Comparison of ENCODE assay signal across 14 cellular contexts in genomic region chr21:45270306-45270821, GRCh38. TPM values are rescaled to one million over a fixed set of nuclear protein-coding genes. Genes with fewer than 3 reads are reported as not detected.
A peak's percentile ranks its signal among the peaks of the same experiment; 100 is the strongest.
DNase-seq lines count a peak whose midpoint lies in the region; ATAC-seq and TF ChIP-seq lines count a peak whose summit lies in the region.
"Had no signal": no experiment of that assay in that cellular context is flagged by ENCODE, and none has a peak within 500 bp of the region (broad histone marks: within the 10 kb centered on the region; RNA-seq: fewer than 3 reads in every experiment).

No MANE protein-coding gene starts in this region.

- no peak for TF ChIP-seq POLR2A in Peyer's patch (IDR thresholded peaks at IDR 0.05)
- TF ChIP-seq POLR2A in testis (IDR thresholded peaks at IDR 0.05): no peak

- H3K9me3 Mint-ChIP-seq in activated naive CD8-positive, alpha-beta T cell treated with anti-CD3 and anti-CD28 coated beads, Interleukin-2, amount 10 ng/mL, durations not matched to agents 7 days and 5 days: no peaks in the 10 kb centered on the region
- H3K9me3 Mint-ChIP-seq in activated naive CD8-positive, alpha-beta T cell treated with anti-CD3 and anti-CD28 coated beads, Interleukin-2, amount 50 U/mL, for 24 hours: no peaks in the 10 kb centered on the region
- H3K9me3 Mint-ChIP-seq: CD8-positive, alpha-beta memory T cell had no signal

- TF ChIP-seq CTCF in Peyer's patch (IDR thresholded peaks at IDR 0.05) (no peak), testis (IDR thresholded peaks at IDR 0.05) (no peak)

- H3K4me3 Mint-ChIP-seq in activated naive CD8-positive, alpha-beta T cell treated with anti-CD3 and anti-CD28 coated beads, Interleukin-2, amount 10 ng/mL, durations not matched to agents 7 days and 5 days: no peak overlapping the region
- no peak overlapping the region for H3K4me3 Mint-ChIP-seq in activated naive CD8-positive, alpha-beta T cell treated with anti-CD3 and anti-CD28 coated beads, Interleukin-2, amount 50 U/mL, for 24 hours
- H3K4me3 Mint-ChIP-seq: activated CD4-positive, alpha-beta T cell treated with anti-CD3 and anti-CD28 coated beads, Interleukin-2, amount 10 ng/mL, durations not matched to agents 24 days and 14 days; CD8-positive, alpha-beta memory T cell had no signal

- ATAC-seq in activated naive CD8-positive, alpha-beta T cell treated with anti-CD3 and anti-CD28 coated beads, Interleukin-2, amount 10 ng/mL, durations not matched to agents 7 days and 5 days (ENCODE audit: low read depth): no peak
- no peak for ATAC-seq in activated naive CD8-positive, alpha-beta T cell treated with anti-CD3 and anti-CD28 coated beads, Interleukin-2, amount 50 U/mL, for 24 hours
- ATAC-seq: GM12878, lower lobe of right lung had no signal

- no peaks in the 10 kb centered on the region for H3K27me3 ChIP-seq in Peyer's patch
- no peaks in the 10 kb centered on the region for H3K27me3 ChIP-seq in testis
- H3K27me3 ChIP-seq: ascending aorta, esophagus squamous epithelium had no signal

- H3K27ac Mint-ChIP-seq in activated naive CD8-positive, alpha-beta T cell treated with anti-CD3 and anti-CD28 coated beads, Interleukin-2, amount 10 ng/mL, durations not matched to agents 7 days and 5 days: no peak overlapping the region
- no peak overlapping the region for H3K27ac Mint-ChIP-seq in activated naive CD8-positive, alpha-beta T cell treated with anti-CD3 and anti-CD28 coated beads, Interleukin-2, amount 50 U/mL, for 24 hours
- H3K27ac Mint-ChIP-seq: activated CD4-positive, alpha-beta T cell treated with anti-CD3 and anti-CD28 coated beads, Interleukin-2, amount 10 ng/mL, durations not matched to agents 24 days and 14 days had no signal

- POLR2A ChIA-PET in activated naive CD8-positive, alpha-beta T cell treated with anti-CD3 and anti-CD28 coated beads, Interleukin-2, amount 10 ng/mL, durations not matched to agents 7 days and 5 days (lab: Charles Lee): no interaction called here

- H3K36me3 ChIP-seq in Peyer's patch (peaks cover 0 to 86% (median 0%) of the 10 kb centered on the region in 3 donors), testis (ENCODE audit: low read depth, missing control alignments) (no peaks in the 10 kb centered on the region)

- H3K4me1 Mint-ChIP-seq in activated naive CD8-positive, alpha-beta T cell treated with anti-CD3 and anti-CD28 coated beads, Interleukin-2, amount 10 ng/mL, durations not matched to agents 7 days and 5 days: peaks cover 11% of the 10 kb centered on the region
- H3K4me1 Mint-ChIP-seq in activated naive CD8-positive, alpha-beta T cell treated with anti-CD3 and anti-CD28 coated beads, Interleukin-2, amount 50 U/mL, for 24 hours: peaks cover 17% of the 10 kb centered on the region

- H3K36me3 Mint-ChIP-seq in activated naive CD8-positive, alpha-beta T cell treated with anti-CD3 and anti-CD28 coated beads, Interleukin-2, amount 10 ng/mL, durations not matched to agents 7 days and 5 days: peaks cover 19% of the 10 kb centered on the region
- H3K36me3 Mint-ChIP-seq in activated naive CD8-positive, alpha-beta T cell treated with anti-CD3 and anti-CD28 coated beads, Interleukin-2, amount 50 U/mL, for 24 hours (ENCODE audit: low read depth): peaks cover 15% of the 10 kb centered on the region

- DNase-seq in activated naive CD8-positive, alpha-beta T cell treated with anti-CD3 and anti-CD28 coated beads, Interleukin-2, amount 10 ng/mL, durations not matched to agents 7 days and 5 days: peak; percentile 26
- no peak for DNase-seq in activated naive CD8-positive, alpha-beta T cell treated with anti-CD3 and anti-CD28 coated beads, Interleukin-2, amount 50 U/mL, for 24 hours
- DNase-seq in Peyer's patch (peak in 2 of 3 donors; percentile 11 to 46), fibroblast of peridontal ligament (ENCODE audit: extremely low read depth) (peak; percentile 15), testis (peak; percentile 12), 8988T (no peak), GM19240 (ENCODE audit: insufficient read length, low spot score) (no peak), cerebellar nuclear complex (lab: John Stamatoyannopoulos, UW) (no peak)
- DNase-seq: activated CD4-positive, alpha-beta T cell treated with anti-CD3 and anti-CD28 coated beads, Interleukin-2, amount 10 ng/mL, durations not matched to agents 24 days and 14 days; CD8-positive, alpha-beta memory T cell; esophagus squamous epithelium; lower lobe of right lung had no signal

- WGBS in testis, 2 donors: 97% methylated on average over 12 to 13 of the region's 13 CpGs

- H3K4me1 ChIP-seq in Peyer's patch (no peaks in the 10 kb centered on the region), testis (no peaks in the 10 kb centered on the region)
- H3K4me1 ChIP-seq: ascending aorta, esophagus squamous epithelium, lower lobe of right lung had no signal

- intact Hi-C loops in testis (cut with DNase I; ENCODE audit: low total_unique reads): no loop called here

- H3K4me3 ChIP-seq in Peyer's patch (no peak overlapping the region), testis (no peak overlapping the region)
- H3K4me3 ChIP-seq: ascending aorta, esophagus squamous epithelium, GM12878, lower lobe of right lung had no signal

- no peaks in the 10 kb centered on the region for H3K27me3 Mint-ChIP-seq in activated naive CD8-positive, alpha-beta T cell treated with anti-CD3 and anti-CD28 coated beads, Interleukin-2, amount 10 ng/mL, durations not matched to agents 7 days and 5 days
- H3K27me3 Mint-ChIP-seq in activated naive CD8-positive, alpha-beta T cell treated with anti-CD3 and anti-CD28 coated beads, Interleukin-2, amount 50 U/mL, for 24 hours: no peaks in the 10 kb centered on the region
- H3K27me3 Mint-ChIP-seq: activated CD4-positive, alpha-beta T cell treated with anti-CD3 and anti-CD28 coated beads, Interleukin-2, amount 10 ng/mL, durations not matched to agents 24 days and 14 days; CD8-positive, alpha-beta memory T cell had no signal

- no peaks in the 10 kb centered on the region for H3K9me3 ChIP-seq in Peyer's patch
- H3K9me3 ChIP-seq in testis: no peaks in the 10 kb centered on the region

- no peak overlapping the region for H3K27ac ChIP-seq in Peyer's patch
- H3K27ac ChIP-seq in testis: no peak overlapping the region
- H3K27ac ChIP-seq: ascending aorta, esophagus squamous epithelium, lower lobe of right lung had no signal

RNA-seq across cellular contexts. Expression of gene POFUT2, which starts 17.3 kb away (rescaled TPM):
- 10 to 100 TPM; 26.0 to 27.0 TPM for total RNA-seq in activated naive CD8-positive, alpha-beta T cell treated with anti-CD3 and anti-CD28 coated beads, Interleukin-2, amount 10 ng/mL, durations not matched to agents 7 days and 5 days
- total RNA-seq in Peyer's patch: 10 to 100 TPM; 25.6 to 76.4 (median 47.6) TPM
- 10 to 100 TPM; 49.9 to 55.9 TPM for total RNA-seq in testis
- polyA plus RNA-seq in testis (ENCODE audit: insufficient read depth, low read depth, low replicate concordance): 63.3 TPM

Comparison
In these comparisons a context has a peak if more than half of its experiments do, and no peak if none do; other contexts are left out.
1. DNase-seq: peak in activated naive CD8-positive, alpha-beta T cell treated with anti-CD3 and anti-CD28 coated beads, Interleukin-2, amount 10 ng/mL, durations not matched to agents 7 days and 5 days (single experiment), Peyer's patch (2 of 3), fibroblast of peridontal ligament (single experiment) and testis (single experiment); none in activated naive CD8-positive, alpha-beta T cell treated with anti-CD3 and anti-CD28 coated beads, Interleukin-2, amount 50 U/mL, for 24 hours (single experiment), 8988T (single experiment), GM19240 (single experiment) and cerebellar nuclear complex (0 of 2).